ENCODE assay signal across 25 cellular contexts in genomic region chr4:6378493-6379445, GRCh38.
"Had no signal": no experiment of that assay in that cellular context is flagged by ENCODE, and none has a peak within 500 bp of the region (broad histone marks: within the 10 kb centered on the region; RNA-seq: fewer than 3 reads in every experiment).

No MANE protein-coding gene starts in this region.

- FAIRE-seq: bronchial epithelial cell, RCC 7860, TTC549 had no signal

- H3K27ac Mint-ChIP-seq: activated CD4-positive, alpha-beta memory T cell treated with anti-CD3 and anti-CD28 coated beads, Interleukin-2, amount 10 ng/mL, durations not matched to agents 7 days and 5 days; activated CD4-positive, alpha-beta T cell treated with anti-CD3 and anti-CD28 coated beads for 36 hours; activated naive CD4-positive, alpha-beta T cell treated with anti-CD3 and anti-CD28 coated beads, Interleukin-2, amount 50 U/mL, for 24 hours; activated T-helper 17 cell treated with anti-CD3 and anti-CD28 coated beads, Interleukin-2, amount 50 U/mL, for 72 hours; T-helper 17 cell had no signal

- H3K4me3 ChIP-seq: ascending aorta, body of pancreas, MG63 had no signal

- H3K9me3 ChIP-seq: ascending aorta, body of pancreas, MG63 had no signal

- H3K27ac ChIP-seq: ascending aorta, body of pancreas, VCaP had no signal

- H3K9me3 Mint-ChIP-seq: activated CD4-positive, alpha-beta memory T cell treated with anti-CD3 and anti-CD28 coated beads, Interleukin-2, amount 10 ng/mL, durations not matched to agents 7 days and 5 days; activated naive CD4-positive, alpha-beta T cell treated with anti-CD3 and anti-CD28 coated beads, Interleukin-2, amount 50 U/mL, for 24 hours; activated T-helper 17 cell treated with anti-CD3 and anti-CD28 coated beads, Interleukin-2, amount 50 U/mL, for 72 hours had no signal

- H3K36me3 Mint-ChIP-seq: activated naive CD4-positive, alpha-beta T cell treated with anti-CD3 and anti-CD28 coated beads, Interleukin-2, amount 50 U/mL, for 24 hours had no signal

- H3K4me1 Mint-ChIP-seq: activated CD4-positive, alpha-beta memory T cell treated with anti-CD3 and anti-CD28 coated beads, Interleukin-2, amount 10 ng/mL, durations not matched to agents 7 days and 5 days; activated CD4-positive, alpha-beta T cell treated with anti-CD3 and anti-CD28 coated beads for 36 hours; activated naive CD4-positive, alpha-beta T cell treated with anti-CD3 and anti-CD28 coated beads, Interleukin-2, amount 50 U/mL, for 24 hours; activated T-helper 17 cell treated with anti-CD3 and anti-CD28 coated beads, Interleukin-2, amount 50 U/mL, for 72 hours had no signal

- ATAC-seq: activated CD4-positive, alpha-beta T cell treated with anti-CD3 and anti-CD28 coated beads for 36 hours; activated T-helper 17 cell treated with anti-CD3 and anti-CD28 coated beads, Interleukin-2, amount 50 U/mL, for 72 hours; body of pancreas; T-helper 17 cell had no signal

- H3K4me1 ChIP-seq: ascending aorta, body of pancreas had no signal

- DNase-seq: activated CD4-positive, alpha-beta memory T cell treated with anti-CD3 and anti-CD28 coated beads, Interleukin-2, amount 10 ng/mL, durations not matched to agents 7 days and 5 days; activated CD4-positive, alpha-beta T cell treated with anti-CD3 and anti-CD28 coated beads for 36 hours; activated CD4-positive, alpha-beta T cell treated with anti-CD3 and anti-CD28 coated beads, Interleukin-2, amount 50 U/mL, for 1 hour; activated gamma-delta T cell; activated T-cell treated with anti-CD3 and anti-CD28 coated beads for 4 hours; activated T-cell treated with anti-CD3 and anti-CD28 coated beads, Interleukin-2, amount 50 U/mL, for 48 hours; body of pancreas; central memory CD4-positive, alpha-beta T cell; MG63; MV-4-11; NCI-H1092 treated with DMSO at 0.1 percent for 48 hours; NCI-H1417 treated with DMSO at 0.1 percent for 48 hours; NCI-H1694 treated with DMSO at 0.1 percent for 48 hours; NCI-H2081; NCI-H524; SIG-M5; T-helper 17 cell; T-helper 9 cell had no signal

- H3K27me3 ChIP-seq: ascending aorta, body of pancreas, MG63 had no signal

- H3K36me3 ChIP-seq: ascending aorta, MG63 had no signal

- H3K4me3 Mint-ChIP-seq: activated CD4-positive, alpha-beta memory T cell treated with anti-CD3 and anti-CD28 coated beads, Interleukin-2, amount 10 ng/mL, durations not matched to agents 7 days and 5 days; activated CD4-positive, alpha-beta T cell treated with anti-CD3 and anti-CD28 coated beads for 36 hours; activated naive CD4-positive, alpha-beta T cell treated with anti-CD3 and anti-CD28 coated beads, Interleukin-2, amount 50 U/mL, for 24 hours; activated T-helper 17 cell treated with anti-CD3 and anti-CD28 coated beads, Interleukin-2, amount 50 U/mL, for 72 hours; T-helper 17 cell had no signal
